In genomic region chr2:133264951-133265949, GRCh38 we compare ENCODE assay signal across 9 cellular contexts.
A peak's percentile ranks its signal among the peaks of the same experiment; 100 is the strongest.
DNase-seq lines count a peak whose midpoint lies in the region; ATAC-seq and TF ChIP-seq lines count a peak whose summit lies in the region.
"Had no signal": no experiment of that assay in that cellular context is flagged by ENCODE, and none has a peak within 500 bp of the region (broad histone marks: within the 10 kb centered on the region; RNA-seq: fewer than 3 reads in every experiment).

No MANE protein-coding gene starts in this region.

- no peak overlapping the region for H2AFZ ChIP-seq in H9 (ENCODE audit: low read length)

- H3K9me3 ChIP-seq in H9 (ENCODE audit: control insufficient read depth, low read depth, low read length) (no peaks in the 10 kb centered on the region), SK-N-MC (ENCODE audit: low read depth, low read length) (no peaks in the 10 kb centered on the region)

- H3K4me2 ChIP-seq in H9 (ENCODE audit: insufficient read depth, insufficient read length, low read length): peak overlapping the region; percentile 47

- H3K27me3 ChIP-seq in H9 (ENCODE audit: insufficient read depth, low read length) (no peaks in the 10 kb centered on the region), rectal smooth muscle tissue (ENCODE audit: control insufficient read depth, insufficient read depth, low read length) (no peaks in the 10 kb centered on the region)

- no peak overlapping the region for H2BK20ac ChIP-seq in H9 (ENCODE audit: low read depth, low read length, poor library complexity, severe bottlenecking)

- no peaks in the 10 kb centered on the region for H3K36me3 ChIP-seq in SK-N-MC (ENCODE audit: insufficient read depth, low read length)
- H3K36me3 ChIP-seq in rectal smooth muscle tissue (ENCODE audit: control insufficient read depth, insufficient read depth, low read length): no peaks in the 10 kb centered on the region

- TF ChIP-seq CTCF in H9 (conservative IDR thresholded peaks at IDR 0.05) (no peak), MCF 10A (IDR thresholded peaks at IDR 0.05; ENCODE audit: unreplicated experiment) (no peak), omental fat pad (IDR thresholded peaks at IDR 0.05) (no peak)

- peak; percentile 58 to 79 for ATAC-seq in left cardiac atrium
- no peak for ATAC-seq in omental fat pad (ENCODE audit: low FRiP score)
- ATAC-seq: activated CD4-positive, CD25-positive, alpha-beta regulatory T cell treated with anti-CD3 and anti-CD28 coated beads, Interleukin-2, amount 50 U/mL, for 24 hours had no signal

- H3K36me3 Mint-ChIP-seq in H9 (ENCODE audit: insufficient read depth in 1 of 3, low read depth in 3 of 3): no peaks in the 10 kb centered on the region
- no peaks in the 10 kb centered on the region for H3K36me3 Mint-ChIP-seq in MCF 10A (ENCODE audit: insufficient read depth, unreplicated experiment)

- H3K9ac ChIP-seq in H9 (ENCODE audit: extremely low read depth, insufficient read length, low read length): no peak overlapping the region
- H3K9ac ChIP-seq in SK-N-MC (ENCODE audit: insufficient read length): peak overlapping the region; percentile 2
- no peak overlapping the region for H3K9ac ChIP-seq in rectal smooth muscle tissue (ENCODE audit: low read length)

- no peak overlapping the region for H4K8ac ChIP-seq in H9 (replicated peaks; ENCODE audit: insufficient read length, low read depth, low read length)

- H3K79me2 ChIP-seq in H9 (ENCODE audit: insufficient read depth, low read length): no peaks in the 10 kb centered on the region

- H3K27ac Mint-ChIP-seq in H9 (no peak overlapping the region), MCF 10A (ENCODE audit: low read depth, unreplicated experiment) (no peak overlapping the region)

- H3K23me2 ChIP-seq in H9 (ENCODE audit: insufficient read length, low read depth, low read length, poor library complexity, severe bottlenecking): peaks cover 13% of the 10 kb centered on the region

- no peak overlapping the region for H3K4ac ChIP-seq in H9 (ENCODE audit: low read depth, low read length)

- no peak overlapping the region for H3K18ac ChIP-seq in H9 (ENCODE audit: insufficient read length, low read depth, low read length)

- peaks cover 0 to 2% of the 10 kb centered on the region in 2 experiments; a peak in 1 of 5 replicates for H3K9me3 Mint-ChIP-seq in H9
- no peaks in the 10 kb centered on the region for H3K9me3 Mint-ChIP-seq in MCF 10A (ENCODE audit: unreplicated experiment)

- no peak overlapping the region for H3K14ac ChIP-seq in H9 (ENCODE audit: insufficient read depth, low read length)

- no TSS peak for BruUV-seq in MCF 10A (replicated peaks; lab: Mats Ljungman, UMichigan)

- no peak overlapping the region for H3K56ac ChIP-seq in H9 (ENCODE audit: insufficient read length, low read depth, low read length)

- no peak overlapping the region for H2AK5ac ChIP-seq in H9 (ENCODE audit: insufficient read length, low read length)

- H3K4me3 ChIP-seq in SK-N-MC (peak overlapping the region; percentile 83), rectal smooth muscle tissue (ENCODE audit: low read length) (peak overlapping the region; percentile 15)

- H3K4me3 Mint-ChIP-seq in H9 (peak overlapping the region; percentile 82 to 91), MCF 10A (ENCODE audit: unreplicated experiment) (no peak overlapping the region)

- no peak overlapping the region for H2BK12ac ChIP-seq in H9 (ENCODE audit: insufficient read length, low read depth, low read length)

- peaks cover 3 to 14% of the 10 kb centered on the region in 2 experiments for H3K4me1 Mint-ChIP-seq in H9
- H3K4me1 Mint-ChIP-seq in MCF 10A (ENCODE audit: insufficient read depth, unreplicated experiment): no peaks in the 10 kb centered on the region

- H4K5ac ChIP-seq in H9 (ENCODE audit: insufficient read length, low read depth, low read length): no peak overlapping the region

- H3K27ac ChIP-seq in H9 (ENCODE audit: insufficient read length, low read depth, low read length) (no peak overlapping the region), SK-N-MC (no peak overlapping the region), rectal smooth muscle tissue (ENCODE audit: low read depth, low read length) (no peak overlapping the region)

- DNase-seq in H9: peak; percentile 64
- DNase-seq in SK-N-MC (ENCODE audit: low read depth, low spot score): no peak
- peak; percentile 39 for DNase-seq in left cardiac atrium
- DNase-seq in mesenteric fat pad (ENCODE audit: low spot score): no peak
- no peak for DNase-seq in MCF 10A (ENCODE audit: unreplicated experiment)
- no peak for DNase-seq in activated effector memory CD4-positive, alpha-beta T cell treated with Interleukin-2 at 50 U/mL for 16 hours
- no peak for DNase-seq in omental fat pad (ENCODE audit: low spot score)

- POLR2A ChIA-PET in MCF 10A (lab: Yijun Ruan, JAX): no interaction called here

- WGBS in H9 (ENCODE audit: extremely low coverage, insufficient read length, low lambda C conversion rate): 100% methylated on average over 1 of the region's 26 CpGs

- H3K23ac ChIP-seq in H9 (ENCODE audit: insufficient read length, low read depth, low read length): no peak overlapping the region

- no peak overlapping the region for H3T11ph ChIP-seq in H9 (ENCODE audit: low read length)

- no peak overlapping the region for H2BK15ac ChIP-seq in H9 (ENCODE audit: low read depth, low read length)

- H4K20me1 ChIP-seq in H9 (ENCODE audit: control insufficient read depth, insufficient read depth, insufficient read length): no peaks in the 10 kb centered on the region

- H3K79me1 ChIP-seq in H9 (ENCODE audit: insufficient read depth, low read depth, low read length, poor library complexity, severe bottlenecking): no peaks in the 10 kb centered on the region

- H3K27me3 Mint-ChIP-seq in H9 (ENCODE audit: low read depth): peaks cover 22% of the 10 kb centered on the region
- H3K27me3 Mint-ChIP-seq in MCF 10A (ENCODE audit: insufficient read depth, unreplicated experiment): no peaks in the 10 kb centered on the region

- no peak overlapping the region for H2BK5ac ChIP-seq in H9 (ENCODE audit: insufficient read length, low read length)

- H3K4me1 ChIP-seq in H9 (ENCODE audit: insufficient read depth, low read length) (no peaks in the 10 kb centered on the region), rectal smooth muscle tissue (ENCODE audit: control insufficient read depth, insufficient read depth, low read length) (no peaks in the 10 kb centered on the region)

- intact Hi-C loops in left cardiac atrium (cut with DNase I): loop anchor here in 1 of 2 donors (10.0 kb wide), 1 partner anchor 300 kb away; the partner anchor contains the start of gene NCKAP5
- intact Hi-C loops in MCF 10A (cut with micrococcal nuclease): no loop called here

- H4K91ac ChIP-seq in H9 (ENCODE audit: insufficient read length, low read depth, low read length): no peak overlapping the region

- CTCF ChIA-PET in MCF 10A (lab: Yijun Ruan, JAX): interaction anchor here (2.8 to 6.8 kb wide), 2 partner anchors 295 to 302 kb away, joined by 18 to 71 read pairs; partner anchors contain the start of gene NCKAP5

- H2BK120ac ChIP-seq in H9 (ENCODE audit: low read depth, low read length, poor library complexity, severe bottlenecking): no peak overlapping the region

Comparison
In these comparisons a context has a peak if more than half of its experiments do, and no peak if none do; other contexts are left out.
1. DNase-seq: peak in H9 (single experiment) and left cardiac atrium (single experiment); none in SK-N-MC (single experiment), mesenteric fat pad (single experiment), MCF 10A (single experiment), activated effector memory CD4-positive, alpha-beta T cell treated with Interleukin-2 at 50 U/mL for 16 hours (single experiment) and omental fat pad (single experiment).